In the genomic region with DNA sequence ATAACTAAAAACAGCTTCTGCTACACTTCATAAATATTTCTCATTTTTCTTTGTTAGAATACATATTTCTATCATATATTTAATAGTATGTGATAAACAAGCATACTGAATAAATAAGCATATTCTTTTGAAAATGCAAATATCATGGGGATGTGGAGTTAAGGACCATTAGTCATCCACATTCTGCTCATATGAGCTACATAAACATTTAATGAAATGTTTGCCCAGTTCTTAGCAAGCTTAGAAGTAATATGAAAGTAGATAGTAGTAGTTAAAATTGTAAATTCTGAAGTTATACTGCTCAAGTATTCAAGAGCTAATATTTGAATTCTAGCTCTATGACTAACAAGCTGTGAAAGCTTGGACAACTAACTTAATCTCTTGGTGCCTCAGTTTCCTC, we compare ENCODE assay signal across 1 cellular context.
TF ChIP-seq lines count a peak whose summit lies in the region.

No MANE protein-coding gene starts in this region.

TF ChIP-seq in IMR-90, 13 proteins besides CTCF, POLR2A, EP300 and RAD21:
- TF ChIP-seq CEBPB (IDR thresholded peaks at IDR 0.05; ENCODE audit: low read depth, low read length) (no peak), RFX5 (IDR thresholded peaks at IDR 0.05; ENCODE audit: low read depth, low read length) (no peak), FOS (IDR thresholded peaks at IDR 0.05; ENCODE audit: low read depth, low read length) (no peak), NFE2L2 (IDR thresholded peaks at IDR 0.05; ENCODE audit: low read depth, low read length) (no peak)
- TF ChIP-seq, protein P1, sequence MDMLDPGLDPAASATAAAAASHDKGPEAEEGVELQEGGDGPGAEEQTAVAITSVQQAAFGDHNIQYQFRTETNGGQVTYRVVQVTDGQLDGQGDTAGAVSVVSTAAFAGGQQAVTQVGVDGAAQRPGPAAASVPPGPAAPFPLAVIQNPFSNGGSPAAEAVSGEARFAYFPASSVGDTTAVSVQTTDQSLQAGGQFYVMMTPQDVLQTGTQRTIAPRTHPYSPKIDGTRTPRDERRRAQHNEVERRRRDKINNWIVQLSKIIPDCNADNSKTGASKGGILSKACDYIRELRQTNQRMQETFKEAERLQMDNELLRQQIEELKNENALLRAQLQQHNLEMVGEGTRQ (IDR thresholded peaks at IDR 0.05; ENCODE audit: low read depth, low read length): no peak
- TF ChIP-seq, protein P2, sequence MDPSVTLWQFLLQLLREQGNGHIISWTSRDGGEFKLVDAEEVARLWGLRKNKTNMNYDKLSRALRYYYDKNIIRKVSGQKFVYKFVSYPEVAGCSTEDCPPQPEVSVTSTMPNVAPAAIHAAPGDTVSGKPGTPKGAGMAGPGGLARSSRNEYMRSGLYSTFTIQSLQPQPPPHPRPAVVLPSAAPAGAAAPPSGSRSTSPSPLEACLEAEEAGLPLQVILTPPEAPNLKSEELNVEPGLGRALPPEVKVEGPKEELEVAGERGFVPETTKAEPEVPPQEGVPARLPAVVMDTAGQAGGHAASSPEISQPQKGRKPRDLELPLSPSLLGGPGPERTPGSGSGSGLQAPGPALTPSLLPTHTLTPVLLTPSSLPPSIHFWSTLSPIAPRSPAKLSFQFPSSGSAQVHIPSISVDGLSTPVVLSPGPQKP (IDR thresholded peaks at IDR 0.05; ENCODE audit: borderline replicate concordance, low read depth, low read length): no peak
TF ChIP-seq in IMR-90: peak in this region for 0.
